ENCODE assay signal across 34 cellular contexts in genomic region chr14:49280566-49280965, GRCh38.
"Had no signal": no experiment of that assay in that cellular context is flagged by ENCODE, and none has a peak within 500 bp of the region (broad histone marks: within the 10 kb centered on the region; RNA-seq: fewer than 3 reads in every experiment).

No MANE protein-coding gene starts in this region.

- H3K27me3 ChIP-seq: adrenal gland, body of pancreas, breast epithelium, MG63, SJCRH30 had no signal

- ATAC-seq: activated CD4-positive, alpha-beta T cell treated with anti-CD3 and anti-CD28 coated beads for 36 hours; activated CD4-positive, CD25-positive, alpha-beta regulatory T cell treated with anti-CD3 and anti-CD28 coated beads, Interleukin-2, amount 50 U/mL, for 24 hours; activated CD8-positive, alpha-beta T cell treated with anti-CD3 and anti-CD28 coated beads, Interleukin-2, amount 10 ng/mL, durations not matched to agents 7 days and 5 days; activated naive CD4-positive, alpha-beta T cell treated with anti-CD3 and anti-CD28 coated beads, Interleukin-2, amount 50 U/mL, for 72 hours; body of pancreas; Panc1; WTC11 had no signal

- H3K4me1 ChIP-seq: adrenal gland, body of pancreas, breast epithelium, SJCRH30 had no signal

- H3K36me3 ChIP-seq: adrenal gland, breast epithelium, MG63, SJCRH30 had no signal

- H3K4me3 Mint-ChIP-seq: activated CD4-positive, alpha-beta T cell treated with anti-CD3 and anti-CD28 coated beads for 36 hours; activated CD4-positive, alpha-beta T cell treated with anti-CD3 and anti-CD28 coated beads, Interleukin-2, amount 10 ng/mL, durations not matched to agents 7 days and 5 days; activated CD8-positive, alpha-beta T cell treated with anti-CD3 and anti-CD28 coated beads, Interleukin-2, amount 10 ng/mL, durations not matched to agents 7 days and 5 days; activated naive CD4-positive, alpha-beta T cell treated with anti-CD3 and anti-CD28 coated beads for 36 hours; activated T-cell treated with anti-CD3 and anti-CD28 coated beads, Interleukin-2, amount 50 U/mL, for 24 hours; T-helper 1 cell treated with Interleukin-12 subunit alpha and Interleukin-12 subunit beta and Interleukin-4 antibody, amounts not matched to agents 30 μg/mL and 1 μg/mL, for 36 hours; T-helper 2 cell treated with Interferon-gamma antibody and Interleukin-4, amounts not matched to agents 5 μg/mL and 100 μg/mL, for 36 hours; WTC11 had no signal

- H3K4me3 ChIP-seq: adrenal gland, body of pancreas, breast epithelium, MG63, SJCRH30, SK-N-MC had no signal

- H3K27ac Mint-ChIP-seq: activated CD4-positive, alpha-beta T cell treated with anti-CD3 and anti-CD28 coated beads for 36 hours; activated CD4-positive, alpha-beta T cell treated with anti-CD3 and anti-CD28 coated beads, Interleukin-2, amount 10 ng/mL, durations not matched to agents 7 days and 5 days; activated CD8-positive, alpha-beta T cell treated with anti-CD3 and anti-CD28 coated beads, Interleukin-2, amount 10 ng/mL, durations not matched to agents 7 days and 5 days; activated naive CD4-positive, alpha-beta T cell treated with anti-CD3 and anti-CD28 coated beads for 36 hours; activated naive CD4-positive, alpha-beta T cell treated with anti-CD3 and anti-CD28 coated beads, Interleukin-2, amount 50 U/mL, for 72 hours; activated T-cell treated with anti-CD3 and anti-CD28 coated beads, Interleukin-2, amount 50 U/mL, for 24 hours; activated T-helper 2 cell treated with anti-CD3 and anti-CD28 coated beads, Interferon-gamma antibody, Interleukin-2, Interleukin-4, amounts not matched to agents 10 μg/mL and 5 μg/mL and 100 μg/mL, durations not matched to agents 14 hours and 24 hours and 36 hours; T-helper 1 cell treated with Interleukin-12 subunit alpha and Interleukin-12 subunit beta and Interleukin-4 antibody, amounts not matched to agents 30 μg/mL and 1 μg/mL, for 36 hours; T-helper 2 cell treated with Interferon-gamma antibody and Interleukin-4, amounts not matched to agents 5 μg/mL and 100 μg/mL, for 36 hours; WTC11 had no signal

- H3K9me3 Mint-ChIP-seq: activated CD4-positive, alpha-beta T cell treated with anti-CD3 and anti-CD28 coated beads, Interleukin-2, amount 10 ng/mL, durations not matched to agents 7 days and 5 days; activated naive CD4-positive, alpha-beta T cell treated with anti-CD3 and anti-CD28 coated beads for 36 hours; activated naive CD4-positive, alpha-beta T cell treated with anti-CD3 and anti-CD28 coated beads, Interleukin-2, amount 50 U/mL, for 72 hours; activated T-cell treated with anti-CD3 and anti-CD28 coated beads, Interleukin-2, amount 50 U/mL, for 24 hours; activated T-helper 2 cell treated with anti-CD3 and anti-CD28 coated beads, Interferon-gamma antibody, Interleukin-2, Interleukin-4, amounts not matched to agents 10 μg/mL and 5 μg/mL and 100 μg/mL, durations not matched to agents 14 hours and 24 hours and 36 hours; T-helper 1 cell treated with Interleukin-12 subunit alpha and Interleukin-12 subunit beta and Interleukin-4 antibody, amounts not matched to agents 30 μg/mL and 1 μg/mL, for 36 hours; T-helper 2 cell treated with Interferon-gamma antibody and Interleukin-4, amounts not matched to agents 5 μg/mL and 100 μg/mL, for 36 hours had no signal

- DNase-seq: activated CD4-positive, alpha-beta T cell treated with anti-CD3 and anti-CD28 coated beads for 36 hours; activated CD4-positive, alpha-beta T cell treated with anti-CD3 and anti-CD28 coated beads, Interleukin-2, amount 10 ng/mL, durations not matched to agents 7 days and 5 days; activated CD4-positive, alpha-beta T cell treated with anti-CD3 and anti-CD28 coated beads, Interleukin-2, amount 50 U/mL, for 48 hours; activated CD8-positive, alpha-beta T cell treated with anti-CD3 and anti-CD28 coated beads, Interleukin-2, amount 10 ng/mL, durations not matched to agents 7 days and 5 days; activated gamma-delta T cell; activated naive CD4-positive, alpha-beta T cell treated with anti-CD3 and anti-CD28 coated beads for 36 hours; activated T-cell treated with anti-CD3 and anti-CD28 coated beads, Interleukin-2, amount 50 U/mL, for 24 hours; body of pancreas; Kasumi-1; KG1; MG63; NCI-H1048; NCI-H1105 treated with DMSO at 0.1 percent for 48 hours; NCI-H1436 treated with DMSO at 0.1 percent for 48 hours; NCI-H1694 treated with DMSO at 0.1 percent for 48 hours; NCI-H2029; NCI-H2171; NCI-H510A; NCI-H526; NCI-H774; SHP77 had no signal

- FAIRE-seq: astrocyte, TTC549 had no signal

- H3K36me3 Mint-ChIP-seq: activated naive CD4-positive, alpha-beta T cell treated with anti-CD3 and anti-CD28 coated beads, Interleukin-2, amount 50 U/mL, for 72 hours; WTC11 had no signal

- H3K4me1 Mint-ChIP-seq: activated CD4-positive, alpha-beta T cell treated with anti-CD3 and anti-CD28 coated beads for 36 hours; activated CD4-positive, alpha-beta T cell treated with anti-CD3 and anti-CD28 coated beads, Interleukin-2, amount 10 ng/mL, durations not matched to agents 7 days and 5 days had no signal

- H3K27ac ChIP-seq: body of pancreas, breast epithelium, SJCRH30, SK-N-MC had no signal

- H3K9me3 ChIP-seq: adrenal gland, body of pancreas, MG63, SJCRH30 had no signal
